ENCODE assay signal across 8 cellular contexts in genomic region chr2:96636772-96637171, GRCh38. TPM values are rescaled to one million over a fixed set of nuclear protein-coding genes. Genes with fewer than 3 reads are reported as not detected.
DNase-seq lines count a peak whose midpoint lies in the region; ATAC-seq and TF ChIP-seq lines count a peak whose summit lies in the region.

No MANE protein-coding gene starts in this region.

- 32 to 51% (median 38%) methylated on average over 10 of the region's 10 CpGs for WGBS in heart left ventricle, 4 donors
- 15 to 29% methylated on average over 8 to 10 of the region's 10 CpGs for WGBS in body of pancreas, 2 donors

- DNase-seq in heart left ventricle = peak in 3 of 5 donors; percentile 27 to 41 (median 28)
- no peak for DNase-seq in Right ventricle myocardium superior
- DNase-seq in body of pancreas = peak in 1 of 4 donors; percentile 25
- DNase-seq in medulla oblongata (ENCODE audit: extremely low spot score) = peak; percentile 20
- no peak for DNase-seq in vagina (ENCODE audit: extremely low spot score in 2 of 2)
- no peak for DNase-seq in stimulated activated CD4-positive, alpha-beta T cell treated with anti-CD3 and anti-CD28 coated beads, Interleukin-2, amount 100 ng/mL, for 24 hours
- DNase-seq in hippocampal formation (lab: John Stamatoyannopoulos, UW) = no peak
- DNase-seq in NCI-H2171 treated with DMSO at 0.1 percent for 48 hours (lab: John Stamatoyannopoulos, UW) = no peak

- no peaks in the 10 kb centered on the region for H3K9me3 ChIP-seq in heart left ventricle
- no peaks in the 10 kb centered on the region for H3K9me3 ChIP-seq in body of pancreas
- no peaks in the 10 kb centered on the region for H3K9me3 ChIP-seq in vagina

- intact Hi-C loops in heart left ventricle (cut with DNase I) (loop anchor here in 9 of 10 donors (5.0 to 10.0 kb wide), 8 partner anchors 98 to 326 kb away; partner anchors contain the start of genes ARID5A (in 2 of the 9), CNNM4 (in 2 of the 9), CNNM3 (in 1 of the 9) and LMAN2L (in 1 of the 9)), Right ventricle myocardium superior (cut with DNase I) (no loop called here), body of pancreas (cut with DNase I) (no loop called here), vagina (cut with DNase I) (loop anchor here (10.0 kb wide), 4 partner anchors 98 to 218 kb away; partner anchors contain the start of genes ANKRD39, ARID5A and CNNM4)

- TF ChIP-seq POLR2A in heart left ventricle (IDR thresholded peaks at IDR 0.05) (no peak), body of pancreas (IDR thresholded peaks at IDR 0.05) (no peak), vagina (IDR thresholded peaks at IDR 0.05) (no peak)

- H3K27me3 ChIP-seq in heart left ventricle (no peaks in the 10 kb centered on the region), body of pancreas (no peaks in the 10 kb centered on the region), vagina (no peaks in the 10 kb centered on the region)

- peaks cover 0 to 48% (median 37%) of the 10 kb centered on the region in 12 donors for H3K4me1 ChIP-seq in heart left ventricle
- peaks cover 40% of the 10 kb centered on the region for H3K4me1 ChIP-seq in body of pancreas
- H3K4me1 ChIP-seq in vagina = peaks cover 45% of the 10 kb centered on the region

- H3K36me3 ChIP-seq in heart left ventricle (peaks cover 0 to 36% (median 25%) of the 10 kb centered on the region in 9 donors), body of pancreas (replicated peaks in 1 of 2; ENCODE audit: insufficient read depth in 1 of 2, low read depth in 2 of 2) (peaks cover 0 to 1% of the 10 kb centered on the region in 2 donors), vagina (peaks cover 0 to 15% of the 10 kb centered on the region in 2 donors)

- TF ChIP-seq CTCF in heart left ventricle (IDR thresholded peaks at IDR 0.05) = no peak
- no peak for TF ChIP-seq CTCF in body of pancreas (IDR thresholded peaks at IDR 0.05)
- TF ChIP-seq CTCF in vagina (IDR thresholded peaks at IDR 0.05) = no peak

- H3K27ac ChIP-seq in heart left ventricle (peak overlapping the region; percentile 86 to 99 (median 95)), body of pancreas (peak overlapping the region in 3 of 4 donors; percentile 90 to 98 (median 97)), vagina (peak overlapping the region; percentile 92)

- ATAC-seq in heart left ventricle = peak; percentile 4 to 27 (median 6)
- no peak for ATAC-seq in Right ventricle myocardium superior (ENCODE audit: poor library complexity)
- ATAC-seq in body of pancreas = no peak

- H3K4me3 ChIP-seq in heart left ventricle (peak overlapping the region; percentile 21 to 91 (median 71)), body of pancreas (no peak overlapping the region), vagina (peak overlapping the region; percentile 70 to 82)

RNA-seq across cellular contexts. Expression of gene KANSL3, which starts 1.3 kb away (rescaled TPM):
- total RNA-seq in heart left ventricle = 10 to 100 TPM; 22.7 to 38.0 (median 30.7) TPM
- 10 to 100 TPM; 13.8 to 24.0 TPM for polyA plus RNA-seq in heart left ventricle
- 31.8 TPM for total RNA-seq in Right ventricle myocardium superior
- 10 to 100 TPM; 36.6 to 50.4 TPM for total RNA-seq in body of pancreas
- 41.7 TPM for total RNA-seq in vagina

RNA-seq across cellular contexts. Expression of gene FER1L5, which starts 5.8 kb away (rescaled TPM):
- total RNA-seq in heart left ventricle (under 1 TPM in 2 of 9 donors, not detected in 7; 0.02 to 0.15 TPM), Right ventricle myocardium superior (not detected), body of pancreas (1 to 10 TPM in 1 of 2 donors, under 1 TPM in 1; 0.78 to 3.6 TPM), vagina (0.74 TPM)
- polyA plus RNA-seq in heart left ventricle = under 1 TPM; 0.01 to 0.11 TPM

Comparison
In these comparisons a context has a peak if more than half of its experiments do, and no peak if none do; other contexts are left out.
1. ATAC-seq: peak in heart left ventricle (4 of 4); none in Right ventricle myocardium superior (single experiment) and body of pancreas (single experiment).
2. DNase-seq: peak in heart left ventricle (3 of 5) and medulla oblongata (single experiment); none in Right ventricle myocardium superior (single experiment), vagina (0 of 2), stimulated activated CD4-positive, alpha-beta T cell treated with anti-CD3 and anti-CD28 coated beads, Interleukin-2, amount 100 ng/mL, for 24 hours (0 of 2), hippocampal formation (0 of 2) and NCI-H2171 treated with DMSO at 0.1 percent for 48 hours (single experiment).
3. intact Hi-C loops: an anchor here in heart left ventricle (5.0 to 10.0 kb wide) and vagina (10.0 kb wide); none called in Right ventricle myocardium superior and body of pancreas.
4. H3K4me3 ChIP-seq: peak in heart left ventricle (12 of 12) and vagina (2 of 2); none in body of pancreas (0 of 2).
5. Peak in every context shown above with its lines, with median percentiles within 50 percentile points of each other: H3K27ac ChIP-seq.